Comparison of ENCODE assay signal across 1 cellular context in the genomic region with DNA sequence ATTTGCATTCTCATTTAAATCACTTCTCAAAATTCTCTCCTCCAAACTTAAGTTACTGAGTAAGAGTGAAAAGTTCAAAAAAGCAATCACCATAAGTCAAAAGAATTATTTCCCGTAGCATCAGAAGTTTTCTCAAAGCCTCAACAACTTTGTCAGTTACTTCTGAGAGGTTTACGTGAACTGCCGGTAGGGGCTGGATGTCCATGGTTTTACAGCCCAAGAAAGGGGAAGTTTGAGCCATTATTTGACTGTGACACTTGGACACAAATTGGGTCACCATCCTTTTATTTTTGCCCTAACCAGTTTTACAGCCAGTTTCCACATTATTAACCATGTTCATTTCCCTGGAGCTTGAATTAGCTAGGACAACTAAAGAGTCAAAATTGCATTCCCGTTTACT.
TF ChIP-seq lines count a peak whose summit lies in the region.

No MANE protein-coding gene starts in this region.

TF ChIP-seq in K562, 482 proteins besides CTCF, POLR2A, EP300 and RAD21 (continued from another document):
- no peak for TF ChIP-seq PRDM10 (IDR thresholded peaks at IDR 0.05; ENCODE audit: partially characterized antibody)
- TF ChIP-seq GTF2F1 (IDR thresholded peaks at IDR 0.05; ENCODE audit: low read depth, low read length), result no peak
